In the genomic region with DNA sequence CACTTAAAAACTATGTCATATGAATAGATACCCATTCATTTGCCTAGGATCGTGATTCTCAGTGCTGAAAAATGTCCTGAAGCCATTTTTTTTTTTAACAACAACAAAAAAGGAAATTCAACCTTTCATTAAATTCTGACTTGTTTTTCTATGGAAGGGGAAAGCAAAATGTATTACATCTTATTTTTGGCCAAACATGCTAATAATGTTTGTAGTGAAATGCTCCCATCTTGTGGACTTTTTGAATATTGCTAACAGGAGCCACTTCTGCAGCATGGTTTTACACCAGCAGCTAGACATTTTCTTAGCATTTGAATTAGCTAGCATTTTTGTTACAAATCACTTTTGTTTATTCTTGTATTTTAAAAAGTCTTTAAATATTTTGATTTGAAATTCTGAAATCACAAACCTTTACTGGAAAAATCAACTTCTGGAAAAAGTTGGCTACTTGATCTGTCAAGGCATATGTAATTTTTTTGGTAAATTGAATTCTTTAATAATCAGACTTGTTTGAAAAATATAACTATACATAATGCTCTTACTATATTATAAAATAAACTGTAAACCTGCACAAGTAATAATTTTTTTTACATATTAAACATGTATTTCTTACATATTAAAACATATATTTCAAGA, we compare ENCODE assay signal across 8 cellular contexts.
DNase-seq lines count a peak whose midpoint lies in the region.

No MANE protein-coding gene starts in this region.

- H3K36me3 Mint-ChIP-seq in activated T-cell treated with anti-CD3 and anti-CD28 coated beads, Interleukin-2, amount 50 U/mL, for 24 hours (ENCODE audit: low read depth), result peaks cover 60% of the 10 kb centered on the region

- H3K4me3 Mint-ChIP-seq in activated T-cell treated with anti-CD3 and anti-CD28 coated beads, Interleukin-2, amount 50 U/mL, for 24 hours, result no peak overlapping the region

- no peak overlapping the region for H3K27ac Mint-ChIP-seq in activated T-cell treated with anti-CD3 and anti-CD28 coated beads, Interleukin-2, amount 50 U/mL, for 24 hours

- DNase-seq in NCI-H82 (lab: John Stamatoyannopoulos, UW) (peak; percentile 46), NCI-H82 treated with DMSO at 0.1 percent for 48 hours (lab: John Stamatoyannopoulos, UW; ENCODE audit: unreplicated experiment) (no peak), NCI-H1417 (lab: John Stamatoyannopoulos, UW) (peak; percentile 17 to 82 (median 21)), astrocyte of the hippocampus (ENCODE audit: low read depth, low spot score) (peak; percentile 66), kidney tubule cell (ENCODE audit: low spot score) (peak; percentile 29), GM19238 (ENCODE audit: insufficient read length, low spot score) (no peak)
- no peak for DNase-seq in stimulated activated CD4-positive, alpha-beta T cell treated with anti-CD3 and anti-CD28 coated beads, Interleukin-15, amount 100 ng/mL, for 24 hours
- no peak for DNase-seq in activated T-cell treated with anti-CD3 and anti-CD28 coated beads, Interleukin-2, amount 50 U/mL, for 24 hours

- no peaks in the 10 kb centered on the region for H3K27me3 Mint-ChIP-seq in activated T-cell treated with anti-CD3 and anti-CD28 coated beads, Interleukin-2, amount 50 U/mL, for 24 hours

- no peaks in the 10 kb centered on the region for H3K4me1 Mint-ChIP-seq in activated T-cell treated with anti-CD3 and anti-CD28 coated beads, Interleukin-2, amount 50 U/mL, for 24 hours (ENCODE audit: low read depth)

- H3K9me3 Mint-ChIP-seq in activated T-cell treated with anti-CD3 and anti-CD28 coated beads, Interleukin-2, amount 50 U/mL, for 24 hours, result no peaks in the 10 kb centered on the region

Comparison
In these comparisons a context has a peak if more than half of its experiments do, and no peak if none do; other contexts are left out.
1. DNase-seq: peak in NCI-H82 (single experiment), NCI-H1417 (3 of 3), astrocyte of the hippocampus (single experiment) and kidney tubule cell (single experiment); none in NCI-H82 treated with DMSO at 0.1 percent for 48 hours (single experiment), stimulated activated CD4-positive, alpha-beta T cell treated with anti-CD3 and anti-CD28 coated beads, Interleukin-15, amount 100 ng/mL, for 24 hours (single experiment), activated T-cell treated with anti-CD3 and anti-CD28 coated beads, Interleukin-2, amount 50 U/mL, for 24 hours (single experiment) and GM19238 (single experiment).